Comparison of ENCODE assay signal across 24 cellular contexts in genomic region chr1:53313556-53313955, GRCh38.
"Had no signal": no experiment of that assay in that cellular context is flagged by ENCODE, and none has a peak within 500 bp of the region (broad histone marks: within the 10 kb centered on the region; RNA-seq: fewer than 3 reads in every experiment).

No MANE protein-coding gene starts in this region.

- DNase-seq: activated CD4-positive, alpha-beta T cell treated with anti-CD3 and anti-CD28 coated beads for 4 hours; activated CD4-positive, alpha-beta T cell treated with anti-CD3 and anti-CD28 coated beads, Interleukin-2, amount 50 U/mL, for 48 hours; activated CD4-positive, CD25-positive, alpha-beta regulatory T cell; activated effector memory CD4-positive, alpha-beta T cell treated with anti-CD3 and anti-CD28 coated beads, Interleukin-2, amount 50 U/mL, for 16 hours; activated naive CD4-positive, alpha-beta T cell treated with anti-CD3 and anti-CD28 coated beads, Interleukin-2, amount 10 ng/mL, durations not matched to agents 7 days and 5 days; activated T-cell treated with anti-CD3 and anti-CD28 coated beads, Interleukin-2, amount 50 U/mL, for 72 hours; amygdala; colonic mucosa; dorsolateral prefrontal cortex; effector memory CD8-positive, alpha-beta T cell; glutamatergic neuron; immature natural killer cell; left ventricle myocardium inferior; ovary; stimulated activated CD4-positive, alpha-beta T cell treated with anti-CD3 and anti-CD28 coated beads, Interleukin-4, amount 100 ng/mL, for 24 hours; substantia nigra; T-helper 1 cell; T-helper 9 cell; thyroid gland had no signal

- H3K79me2 ChIP-seq: hepatocyte had no signal

- H3K9me3 Mint-ChIP-seq: activated naive CD4-positive, alpha-beta T cell treated with anti-CD3 and anti-CD28 coated beads, Interleukin-2, amount 10 ng/mL, durations not matched to agents 7 days and 5 days; activated T-cell treated with anti-CD3 and anti-CD28 coated beads, Interleukin-2, amount 50 U/mL, for 72 hours; effector memory CD8-positive, alpha-beta T cell; immature natural killer cell; stimulated activated naive CD8-positive, alpha-beta T cell treated with anti-CD3 and anti-CD28 coated beads, Interleukin-15, Interleukin-2, amounts not matched to agents 100 ng/mL and 50 ng/mL, for 24 hours had no signal

- H3K36me3 ChIP-seq: cardiac muscle cell, colonic mucosa, esophagus muscularis mucosa, left ventricle myocardium inferior, ovary, prostate gland, thyroid gland had no signal

- ATAC-seq: activated T-cell treated with anti-CD3 and anti-CD28 coated beads, Interleukin-2, amount 50 U/mL, for 72 hours; effector memory CD8-positive, alpha-beta T cell had no signal

- H3K4me3 ChIP-seq: cardiac muscle cell, colonic mucosa, dorsolateral prefrontal cortex, esophagus muscularis mucosa, hepatocyte, left ventricle myocardium inferior, ovary, prostate gland, thyroid gland had no signal

- H3K27ac ChIP-seq: cardiac muscle cell, colonic mucosa, esophagus muscularis mucosa, hepatocyte, left ventricle myocardium inferior, ovary, prostate gland, thyroid gland had no signal

- H3K36me3 Mint-ChIP-seq: immature natural killer cell had no signal

- H3K4me2 ChIP-seq: hepatocyte had no signal

- H3K27me3 Mint-ChIP-seq: activated naive CD4-positive, alpha-beta T cell treated with anti-CD3 and anti-CD28 coated beads, Interleukin-2, amount 10 ng/mL, durations not matched to agents 7 days and 5 days; effector memory CD8-positive, alpha-beta T cell; stimulated activated naive CD8-positive, alpha-beta T cell treated with anti-CD3 and anti-CD28 coated beads, Interleukin-15, Interleukin-2, amounts not matched to agents 100 ng/mL and 50 ng/mL, for 24 hours had no signal

- H3K4me3 Mint-ChIP-seq: activated naive CD4-positive, alpha-beta T cell treated with anti-CD3 and anti-CD28 coated beads, Interleukin-2, amount 10 ng/mL, durations not matched to agents 7 days and 5 days; activated T-cell treated with anti-CD3 and anti-CD28 coated beads, Interleukin-2, amount 50 U/mL, for 72 hours; effector memory CD8-positive, alpha-beta T cell; immature natural killer cell; stimulated activated naive CD8-positive, alpha-beta T cell treated with anti-CD3 and anti-CD28 coated beads, Interleukin-15, Interleukin-2, amounts not matched to agents 100 ng/mL and 50 ng/mL, for 24 hours had no signal

- H3K4me1 ChIP-seq: colonic mucosa, prostate gland had no signal

- H3K9me3 ChIP-seq: colonic mucosa, esophagus muscularis mucosa, left ventricle myocardium inferior, ovary, prostate gland, thyroid gland had no signal

- H2AFZ ChIP-seq: hepatocyte had no signal

- H3K27me3 ChIP-seq: cardiac muscle cell, colonic mucosa, dorsolateral prefrontal cortex, esophagus muscularis mucosa, hepatocyte, ovary, thyroid gland had no signal

- H3K27ac Mint-ChIP-seq: activated naive CD4-positive, alpha-beta T cell treated with anti-CD3 and anti-CD28 coated beads, Interleukin-2, amount 10 ng/mL, durations not matched to agents 7 days and 5 days; stimulated activated naive CD8-positive, alpha-beta T cell treated with anti-CD3 and anti-CD28 coated beads, Interleukin-15, Interleukin-2, amounts not matched to agents 100 ng/mL and 50 ng/mL, for 24 hours had no signal
